ENCODE assay signal across 8 cellular contexts in genomic region chr1:66351913-66352312, GRCh38.
DNase-seq lines count a peak whose midpoint lies in the region; ATAC-seq and TF ChIP-seq lines count a peak whose summit lies in the region.

No MANE protein-coding gene starts in this region.

- WGBS in esophagus squamous epithelium, 2 donors, result 72 to 85% methylated on average over 3 of the region's 3 CpGs
- WGBS in testis, 2 donors, result 91% methylated on average over 3 of the region's 3 CpGs

- TF ChIP-seq CTCF in esophagus squamous epithelium (IDR thresholded peaks at IDR 0.05), result no peak
- TF ChIP-seq CTCF in testis (IDR thresholded peaks at IDR 0.05), result no peak

- ATAC-seq in GM18520 (IDR thresholded peaks at IDR 0.05; ENCODE audit: unreplicated experiment) (peak; percentile 44), HG02571 (IDR thresholded peaks at IDR 0.05; ENCODE audit: unreplicated experiment) (peak; percentile 37)

- intact Hi-C loops in esophagus squamous epithelium (cut with DNase I) (no loop called here), posterior cingulate gyrus (cut with DNase I) (no loop called here), testis (cut with DNase I; ENCODE audit: low total_unique reads) (no loop called here)

- H3K27me3 ChIP-seq in esophagus squamous epithelium (no peaks in the 10 kb centered on the region), testis (no peaks in the 10 kb centered on the region)

- peaks cover 9 to 62% (median 14%) of the 10 kb centered on the region in 3 donors for H3K4me1 ChIP-seq in esophagus squamous epithelium
- H3K4me1 ChIP-seq in testis, result peaks cover 6% of the 10 kb centered on the region

- DNase-seq in NCI-H510A (lab: John Stamatoyannopoulos, UW), result peak; percentile 32
- no peak for DNase-seq in esophagus squamous epithelium (lab: John Stamatoyannopoulos, UW)
- no peak for DNase-seq in posterior cingulate gyrus
- no peak for DNase-seq in testis
- no peak for DNase-seq in AG20443 (ENCODE audit: low spot score)
- no peak for DNase-seq in D341Med (ENCODE audit: low spot score)

- H3K4me3 ChIP-seq in esophagus squamous epithelium (no peak overlapping the region), testis (no peak overlapping the region)

- no peaks in the 10 kb centered on the region for H3K9me3 ChIP-seq in esophagus squamous epithelium
- no peaks in the 10 kb centered on the region for H3K9me3 ChIP-seq in testis

- H3K36me3 ChIP-seq in esophagus squamous epithelium (no peaks in the 10 kb centered on the region), testis (ENCODE audit: low read depth, missing control alignments) (no peaks in the 10 kb centered on the region)

- TF ChIP-seq POLR2A in esophagus squamous epithelium (IDR thresholded peaks at IDR 0.05) (no peak), testis (IDR thresholded peaks at IDR 0.05) (no peak)

- H3K27ac ChIP-seq in esophagus squamous epithelium (peak overlapping the region in 3 of 4 donors; percentile 33 to 74 (median 47)), testis (no peak overlapping the region)

Comparison
In these comparisons a context has a peak if more than half of its experiments do, and no peak if none do; other contexts are left out.
1. H3K27ac ChIP-seq: peak in esophagus squamous epithelium (3 of 4); none in testis (0 of 2).